ENCODE assay signal across 8 cellular contexts in genomic region chr19:20070691-20071090, GRCh38. TPM values are rescaled to one million over a fixed set of nuclear protein-coding genes. Genes with fewer than 3 reads are reported as not detected.
"Had no signal": no experiment of that assay in that cellular context is flagged by ENCODE, and none has a peak within 500 bp of the region (broad histone marks: within the 10 kb centered on the region; RNA-seq: fewer than 3 reads in every experiment).

No MANE protein-coding gene starts in this region.

- DNase-seq: GOT3, H9, HCEC 1CT, IMR-90 had no signal

- H3K4me3 ChIP-seq: K562 had no signal

- H3K4me3 Mint-ChIP-seq: H9 had no signal

- H3K27ac Mint-ChIP-seq: H9 had no signal

- FAIRE-seq: H54, HTR-8/SVneo, K562 had no signal

- ATAC-seq: K562 had no signal

RNA-seq across cellular contexts. Expression of gene ZNF90, which starts 7.1 kb away (rescaled TPM):
- total RNA-seq: HT-29 had no signal

RNA-seq across cellular contexts. Expression of gene ZNF682, which starts 31.4 kb away (rescaled TPM):
- total RNA-seq: HT-29 had no signal
